Comparison of ENCODE assay signal across 8 cellular contexts in genomic region chr17:55005520-55005919, GRCh38. TPM values are rescaled to one million over a fixed set of nuclear protein-coding genes. Genes with fewer than 3 reads are reported as not detected.
A peak's percentile ranks its signal among the peaks of the same experiment; 100 is the strongest.
DNase-seq lines count a peak whose midpoint lies in the region; ATAC-seq and TF ChIP-seq lines count a peak whose summit lies in the region.

No MANE protein-coding gene starts in this region.

- no TSS peak for BruUV-seq in A673 (replicated peaks; lab: Mats Ljungman, UMichigan)

- CTCF ChIA-PET in A673 (lab: Charles Lee) = interaction anchor here (0.6 kb wide), 1 partner anchor 509 kb away, joined by 4 read pairs; no protein-coding TSS in a partner anchor

- no peaks in the 10 kb centered on the region for H3K9me3 ChIP-seq in A673 (ENCODE audit: low read depth, low read length, poor library complexity, severe bottlenecking)

- no peaks in the 10 kb centered on the region for H3K4me1 ChIP-seq in A673 (ENCODE audit: insufficient read depth, low read length, poor library complexity, severe bottlenecking)

- intact Hi-C loops in A673 (cut with micrococcal nuclease; ENCODE audit: unreplicated experiment) (no loop called here), posterior vena cava (cut with DNase I) (no loop called here)

- no peaks in the 10 kb centered on the region for H3K36me3 ChIP-seq in A673 (ENCODE audit: insufficient read depth, low read length, poor library complexity, severe bottlenecking)

- TF ChIP-seq POLR2A in erythroblast (IDR thresholded peaks at IDR 0.05; ENCODE audit: low read length) = no peak

- ATAC-seq in GM18511 (IDR thresholded peaks at IDR 0.05; ENCODE audit: unreplicated experiment) = peak; percentile 71

- peak; percentile 51 for DNase-seq in A673 (ENCODE audit: low spot score)
- DNase-seq in NCI-H226 = peak; percentile 7
- peak; percentile 42 to 56 for DNase-seq in erythroblast (lab: John Stamatoyannopoulos, UW)
- no peak for DNase-seq in epidermal melanocyte (ENCODE audit: insufficient read length, low spot score)
- no peak for DNase-seq in posterior vena cava (ENCODE audit: low spot score)
- no peak for DNase-seq in NCI-H2107 (lab: John Stamatoyannopoulos, UW)
- DNase-seq in pons (ENCODE audit: low spot score) = no peak

- H3K4me3 ChIP-seq in A673 (ENCODE audit: low read depth, low read length, poor library complexity, severe bottlenecking) = no peak overlapping the region

- POLR2A ChIA-PET in A673 (lab: Charles Lee; ENCODE audit: low non-redundant PET) = interaction anchor here (0.5 kb wide), 1 partner anchor 203 kb away, joined by 8 read pairs; no protein-coding TSS in a partner anchor

- H3K27me3 ChIP-seq in A673 (replicated peaks; ENCODE audit: insufficient read depth, low read depth, low read length, poor library complexity) = no peaks in the 10 kb centered on the region

- H3K27ac ChIP-seq in A673 (ENCODE audit: low read depth, low read length, poor library complexity, severe bottlenecking) = no peak overlapping the region

- peak; percentile 56 for TF ChIP-seq CTCF in A673 (conservative IDR thresholded peaks at IDR 0.05; ENCODE audit: low read depth, low read length)

RNA-seq across cellular contexts. Expression of gene STXBP4, which starts 37.0 kb away (rescaled TPM):
- total RNA-seq in A673 (2021) = 23.6 and 24.2 TPM in 2 replicates
- total RNA-seq in posterior vena cava = 10 to 100 TPM; 18.3 to 20.8 TPM

RNA-seq across cellular contexts. Expression of gene COX11, which starts 37.1 kb away (rescaled TPM):
- total RNA-seq in A673 (2021) = 109 and 118 TPM in 2 replicates
- 10 to 100 TPM; 46.1 to 48.8 TPM for total RNA-seq in posterior vena cava

Comparison
In these comparisons a context has a peak if more than half of its experiments do, and no peak if none do; other contexts are left out.
1. DNase-seq: peak in A673 (single experiment), NCI-H226 (single experiment) and erythroblast (2 of 2); none in epidermal melanocyte (single experiment), posterior vena cava (single experiment), NCI-H2107 (single experiment) and pons (single experiment).